In genomic region chr1:205983925-205984725, GRCh38 we compare ENCODE assay signal across 1 cellular context.
TF ChIP-seq lines count a peak whose summit lies in the region.

No MANE protein-coding gene starts in this region.

TF ChIP-seq in HepG2, 621 proteins besides CTCF, POLR2A, EP300 and RAD21 (continued from another document and continues in another):
- TF ChIP-seq SOX6 (IDR thresholded peaks at IDR 0.05) = no peak
- TF ChIP-seq SOX6 (CRISPR knock-in tag; IDR thresholded peaks at IDR 0.05) = peak; percentile 53
- TF ChIP-seq ZNF501 (CRISPR knock-in tag; IDR thresholded peaks at IDR 0.05) = 0 out of 2 replicates have a peak, but pooled peaks have one; percentile 60
- no peak for TF ChIP-seq ZFP36 (IDR thresholded peaks at IDR 0.05; ENCODE audit: borderline replicate concordance, low read depth, low read length, partially characterized antibody)
- no peak for TF ChIP-seq ATRX (CRISPR knock-in tag; IDR thresholded peaks at IDR 0.05; ENCODE audit: borderline replicate concordance)
- TF ChIP-seq, protein P1, sequence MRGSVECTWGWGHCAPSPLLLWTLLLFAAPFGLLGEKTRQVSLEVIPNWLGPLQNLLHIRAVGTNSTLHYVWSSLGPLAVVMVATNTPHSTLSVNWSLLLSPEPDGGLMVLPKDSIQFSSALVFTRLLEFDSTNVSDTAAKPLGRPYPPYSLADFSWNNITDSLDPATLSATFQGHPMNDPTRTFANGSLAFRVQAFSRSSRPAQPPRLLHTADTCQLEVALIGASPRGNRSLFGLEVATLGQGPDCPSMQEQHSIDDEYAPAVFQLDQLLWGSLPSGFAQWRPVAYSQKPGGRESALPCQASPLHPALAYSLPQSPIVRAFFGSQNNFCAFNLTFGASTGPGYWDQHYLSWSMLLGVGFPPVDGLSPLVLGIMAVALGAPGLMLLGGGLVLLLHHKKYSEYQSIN (CRISPR knock-in tag; IDR thresholded peaks at IDR 0.05; ENCODE audit: borderline replicate concordance) = no peak
- no peak for TF ChIP-seq ZFP36L2 (CRISPR knock-in tag; IDR thresholded peaks at IDR 0.05)
- no peak for TF ChIP-seq ZNF530 (CRISPR knock-in tag; IDR thresholded peaks at IDR 0.05; ENCODE audit: low read depth)
- TF ChIP-seq MBNL3 (CRISPR knock-in tag; conservative IDR thresholded peaks at IDR 0.05) = no peak
- 0 out of 2 replicates have a peak, but pooled peaks have one; percentile 19 for TF ChIP-seq KAT8 (CRISPR knock-in tag; IDR thresholded peaks at IDR 0.05)
- TF ChIP-seq ZNF547 (CRISPR knock-in tag; IDR thresholded peaks at IDR 0.05) = 0 out of 2 replicates have a peak, but pooled peaks have one; percentile 41
- no peak for TF ChIP-seq ZMAT3 (CRISPR knock-in tag; conservative IDR thresholded peaks at IDR 0.05)
- TF ChIP-seq ZNF564 (CRISPR knock-in tag; IDR thresholded peaks at IDR 0.05) = no peak
- no peak for TF ChIP-seq ZSCAN20 (CRISPR knock-in tag; IDR thresholded peaks at IDR 0.05; ENCODE audit: borderline replicate concordance)
- TF ChIP-seq KDM3A (CRISPR knock-in tag; IDR thresholded peaks at IDR 0.05; ENCODE audit: low read depth) = 0 out of 2 replicates have a peak, but pooled peaks have one; percentile 27
- no peak for TF ChIP-seq ZNF629 (CRISPR knock-in tag; conservative IDR thresholded peaks at IDR 0.05)
- TF ChIP-seq, protein P2, sequence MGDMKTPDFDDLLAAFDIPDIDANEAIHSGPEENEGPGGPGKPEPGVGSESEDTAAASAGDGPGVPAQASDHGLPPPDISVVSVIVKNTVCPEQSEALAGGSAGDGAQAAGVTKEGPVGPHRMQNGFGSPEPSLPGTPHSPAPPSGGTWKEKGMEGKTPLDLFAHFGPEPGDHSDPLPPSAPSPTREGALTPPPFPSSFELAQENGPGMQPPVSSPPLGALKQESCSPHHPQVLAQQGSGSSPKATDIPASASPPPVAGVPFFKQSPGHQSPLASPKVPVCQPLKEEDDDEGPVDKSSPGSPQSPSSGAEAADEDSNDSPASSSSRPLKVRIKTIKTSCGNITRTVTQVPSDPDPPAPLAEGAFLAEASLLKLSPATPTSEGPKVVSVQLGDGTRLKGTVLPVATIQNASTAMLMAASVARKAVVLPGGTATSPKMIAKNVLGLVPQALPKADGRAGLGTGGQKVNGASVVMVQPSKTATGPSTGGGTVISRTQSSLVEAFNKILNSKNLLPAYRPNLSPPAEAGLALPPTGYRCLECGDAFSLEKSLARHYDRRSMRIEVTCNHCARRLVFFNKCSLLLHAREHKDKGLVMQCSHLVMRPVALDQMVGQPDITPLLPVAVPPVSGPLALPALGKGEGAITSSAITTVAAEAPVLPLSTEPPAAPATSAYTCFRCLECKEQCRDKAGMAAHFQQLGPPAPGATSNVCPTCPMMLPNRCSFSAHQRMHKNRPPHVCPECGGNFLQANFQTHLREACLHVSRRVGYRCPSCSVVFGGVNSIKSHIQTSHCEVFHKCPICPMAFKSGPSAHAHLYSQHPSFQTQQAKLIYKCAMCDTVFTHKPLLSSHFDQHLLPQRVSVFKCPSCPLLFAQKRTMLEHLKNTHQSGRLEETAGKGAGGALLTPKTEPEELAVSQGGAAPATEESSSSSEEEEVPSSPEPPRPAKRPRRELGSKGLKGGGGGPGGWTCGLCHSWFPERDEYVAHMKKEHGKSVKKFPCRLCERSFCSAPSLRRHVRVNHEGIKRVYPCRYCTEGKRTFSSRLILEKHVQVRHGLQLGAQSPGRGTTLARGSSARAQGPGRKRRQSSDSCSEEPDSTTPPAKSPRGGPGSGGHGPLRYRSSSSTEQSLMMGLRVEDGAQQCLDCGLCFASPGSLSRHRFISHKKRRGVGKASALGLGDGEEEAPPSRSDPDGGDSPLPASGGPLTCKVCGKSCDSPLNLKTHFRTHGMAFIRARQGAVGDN (CRISPR knock-in tag; IDR thresholded peaks at IDR 0.05) = peak; percentile 49
- TF ChIP-seq ZFP62 (CRISPR knock-in tag; IDR thresholded peaks at IDR 0.05) = no peak
- TF ChIP-seq ZKSCAN8 (CRISPR knock-in tag; IDR thresholded peaks at IDR 0.05; ENCODE audit: borderline replicate concordance) = no peak
- TF ChIP-seq, protein P3, sequence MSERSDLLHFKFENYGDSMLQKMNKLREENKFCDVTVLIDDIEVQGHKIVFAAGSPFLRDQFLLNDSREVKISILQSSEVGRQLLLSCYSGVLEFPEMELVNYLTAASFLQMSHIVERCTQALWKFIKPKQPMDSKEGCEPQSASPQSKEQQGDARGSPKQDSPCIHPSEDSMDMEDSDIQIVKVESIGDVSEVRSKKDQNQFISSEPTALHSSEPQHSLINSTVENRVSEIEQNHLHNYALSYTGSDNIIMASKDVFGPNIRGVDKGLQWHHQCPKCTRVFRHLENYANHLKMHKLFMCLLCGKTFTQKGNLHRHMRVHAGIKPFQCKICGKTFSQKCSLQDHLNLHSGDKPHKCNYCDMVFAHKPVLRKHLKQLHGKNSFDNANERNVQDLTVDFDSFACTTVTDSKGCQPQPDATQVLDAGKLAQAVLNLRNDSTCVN (CRISPR knock-in tag; IDR thresholded peaks at IDR 0.05; ENCODE audit: borderline replicate concordance) = peak; percentile 43; the same call in 1 of the 2 replicates
- TF ChIP-seq, protein P4, sequence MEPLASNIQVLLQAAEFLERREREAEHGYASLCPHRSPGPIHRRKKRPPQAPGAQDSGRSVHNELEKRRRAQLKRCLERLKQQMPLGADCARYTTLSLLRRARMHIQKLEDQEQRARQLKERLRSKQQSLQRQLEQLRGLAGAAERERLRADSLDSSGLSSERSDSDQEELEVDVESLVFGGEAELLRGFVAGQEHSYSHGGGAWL (CRISPR knock-in tag; IDR thresholded peaks at IDR 0.05) = no peak
- TF ChIP-seq ZNF724P (CRISPR knock-in tag; IDR thresholded peaks at IDR 0.05; ENCODE audit: borderline replicate concordance) = no peak
- TF ChIP-seq HCFC1 (IDR thresholded peaks at IDR 0.05; ENCODE audit: low read depth, low read length) = no peak
- no peak for TF ChIP-seq PCBP1 (IDR thresholded peaks at IDR 0.05; ENCODE audit: borderline replicate concordance, low read depth, low read length)
- no peak for TF ChIP-seq MXD1 (CRISPR knock-in tag; IDR thresholded peaks at IDR 0.05)
- no peak for TF ChIP-seq FLYWCH1 (CRISPR knock-in tag; IDR thresholded peaks at IDR 0.05)
- no peak for TF ChIP-seq ZNF12 (CRISPR knock-in tag; IDR thresholded peaks at IDR 0.05)
- no peak for TF ChIP-seq ZNF101 (CRISPR knock-in tag; IDR thresholded peaks at IDR 0.05; ENCODE audit: borderline replicate concordance, low read depth)
- no peak for TF ChIP-seq ZNF503 (CRISPR knock-in tag; IDR thresholded peaks at IDR 0.05)
- TF ChIP-seq, protein P5, sequence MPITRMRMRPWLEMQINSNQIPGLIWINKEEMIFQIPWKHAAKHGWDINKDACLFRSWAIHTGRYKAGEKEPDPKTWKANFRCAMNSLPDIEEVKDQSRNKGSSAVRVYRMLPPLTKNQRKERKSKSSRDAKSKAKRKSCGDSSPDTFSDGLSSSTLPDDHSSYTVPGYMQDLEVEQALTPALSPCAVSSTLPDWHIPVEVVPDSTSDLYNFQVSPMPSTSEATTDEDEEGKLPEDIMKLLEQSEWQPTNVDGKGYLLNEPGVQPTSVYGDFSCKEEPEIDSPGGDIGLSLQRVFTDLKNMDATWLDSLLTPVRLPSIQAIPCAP (CRISPR knock-in tag; IDR thresholded peaks at IDR 0.05; ENCODE audit: low read depth) = no peak
- TF ChIP-seq ZBTB7A (CRISPR knock-in tag; IDR thresholded peaks at IDR 0.05) = no peak
- no peak for TF ChIP-seq PRPF4 (IDR thresholded peaks at IDR 0.05; ENCODE audit: low read depth, low read length, poor library complexity, severe bottlenecking)
- no peak for TF ChIP-seq ZNF337 (CRISPR knock-in tag; IDR thresholded peaks at IDR 0.05; ENCODE audit: borderline replicate concordance, low read depth)
- no peak for TF ChIP-seq ETV6 (CRISPR knock-in tag; conservative IDR thresholded peaks at IDR 0.05)
- no peak for TF ChIP-seq CAMTA2 (CRISPR knock-in tag; IDR thresholded peaks at IDR 0.05; ENCODE audit: borderline replicate concordance)
- TF ChIP-seq BRCA1 (CRISPR knock-in tag; IDR thresholded peaks at IDR 0.05) = no peak
- TF ChIP-seq, protein P6, sequence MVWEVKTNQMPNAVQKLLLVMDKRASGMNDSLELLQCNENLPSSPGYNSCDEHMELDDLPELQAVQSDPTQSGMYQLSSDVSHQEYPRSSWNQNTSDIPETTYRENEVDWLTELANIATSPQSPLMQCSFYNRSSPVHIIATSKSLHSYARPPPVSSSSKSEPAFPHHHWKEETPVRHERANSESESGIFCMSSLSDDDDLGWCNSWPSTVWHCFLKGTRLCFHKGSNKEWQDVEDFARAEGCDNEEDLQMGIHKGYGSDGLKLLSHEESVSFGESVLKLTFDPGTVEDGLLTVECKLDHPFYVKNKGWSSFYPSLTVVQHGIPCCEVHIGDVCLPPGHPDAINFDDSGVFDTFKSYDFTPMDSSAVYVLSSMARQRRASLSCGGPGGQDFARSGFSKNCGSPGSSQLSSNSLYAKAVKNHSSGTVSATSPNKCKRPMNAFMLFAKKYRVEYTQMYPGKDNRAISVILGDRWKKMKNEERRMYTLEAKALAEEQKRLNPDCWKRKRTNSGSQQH (CRISPR knock-in tag; IDR thresholded peaks at IDR 0.05; ENCODE audit: low read depth) = peak; percentile 62; the same call in 1 of the 2 replicates
- no peak for TF ChIP-seq ZNF264 (CRISPR knock-in tag; IDR thresholded peaks at IDR 0.05)
- TF ChIP-seq ZNF747 (CRISPR knock-in tag; IDR thresholded peaks at IDR 0.05; ENCODE audit: borderline replicate concordance) = no peak
- no peak for TF ChIP-seq HHEX (CRISPR knock-in tag; IDR thresholded peaks at IDR 0.05)
- TF ChIP-seq SOX5 (CRISPR knock-in tag; IDR thresholded peaks at IDR 0.05; ENCODE audit: borderline replicate concordance) = 0 out of 2 replicates have a peak, but pooled peaks have one; percentile 28
- no peak for TF ChIP-seq ZNF644 (CRISPR knock-in tag; IDR thresholded peaks at IDR 0.05; ENCODE audit: low read depth)
- TF ChIP-seq, protein P7, sequence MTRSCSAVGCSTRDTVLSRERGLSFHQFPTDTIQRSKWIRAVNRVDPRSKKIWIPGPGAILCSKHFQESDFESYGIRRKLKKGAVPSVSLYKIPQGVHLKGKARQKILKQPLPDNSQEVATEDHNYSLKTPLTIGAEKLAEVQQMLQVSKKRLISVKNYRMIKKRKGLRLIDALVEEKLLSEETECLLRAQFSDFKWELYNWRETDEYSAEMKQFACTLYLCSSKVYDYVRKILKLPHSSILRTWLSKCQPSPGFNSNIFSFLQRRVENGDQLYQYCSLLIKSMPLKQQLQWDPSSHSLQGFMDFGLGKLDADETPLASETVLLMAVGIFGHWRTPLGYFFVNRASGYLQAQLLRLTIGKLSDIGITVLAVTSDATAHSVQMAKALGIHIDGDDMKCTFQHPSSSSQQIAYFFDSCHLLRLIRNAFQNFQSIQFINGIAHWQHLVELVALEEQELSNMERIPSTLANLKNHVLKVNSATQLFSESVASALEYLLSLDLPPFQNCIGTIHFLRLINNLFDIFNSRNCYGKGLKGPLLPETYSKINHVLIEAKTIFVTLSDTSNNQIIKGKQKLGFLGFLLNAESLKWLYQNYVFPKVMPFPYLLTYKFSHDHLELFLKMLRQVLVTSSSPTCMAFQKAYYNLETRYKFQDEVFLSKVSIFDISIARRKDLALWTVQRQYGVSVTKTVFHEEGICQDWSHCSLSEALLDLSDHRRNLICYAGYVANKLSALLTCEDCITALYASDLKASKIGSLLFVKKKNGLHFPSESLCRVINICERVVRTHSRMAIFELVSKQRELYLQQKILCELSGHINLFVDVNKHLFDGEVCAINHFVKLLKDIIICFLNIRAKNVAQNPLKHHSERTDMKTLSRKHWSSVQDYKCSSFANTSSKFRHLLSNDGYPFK (CRISPR knock-in tag; IDR thresholded peaks at IDR 0.05; ENCODE audit: borderline replicate concordance) = peak; percentile 25; the same call in 1 of the 2 replicates
- TF ChIP-seq, protein P8, sequence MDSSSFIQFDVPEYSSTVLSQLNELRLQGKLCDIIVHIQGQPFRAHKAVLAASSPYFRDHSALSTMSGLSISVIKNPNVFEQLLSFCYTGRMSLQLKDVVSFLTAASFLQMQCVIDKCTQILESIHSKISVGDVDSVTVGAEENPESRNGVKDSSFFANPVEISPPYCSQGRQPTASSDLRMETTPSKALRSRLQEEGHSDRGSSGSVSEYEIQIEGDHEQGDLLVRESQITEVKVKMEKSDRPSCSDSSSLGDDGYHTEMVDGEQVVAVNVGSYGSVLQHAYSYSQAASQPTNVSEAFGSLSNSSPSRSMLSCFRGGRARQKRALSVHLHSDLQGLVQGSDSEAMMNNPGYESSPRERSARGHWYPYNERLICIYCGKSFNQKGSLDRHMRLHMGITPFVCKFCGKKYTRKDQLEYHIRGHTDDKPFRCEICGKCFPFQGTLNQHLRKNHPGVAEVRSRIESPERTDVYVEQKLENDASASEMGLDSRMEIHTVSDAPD (CRISPR knock-in tag; IDR thresholded peaks at IDR 0.05) = no peak
- TF ChIP-seq TCF7 (IDR thresholded peaks at IDR 0.05; ENCODE audit: low read depth) = no peak
- TF ChIP-seq TBP (CRISPR knock-in tag; IDR thresholded peaks at IDR 0.05) = 0 out of 2 replicates have a peak, but pooled peaks have one; percentile 23
- no peak for TF ChIP-seq RAD51 (IDR thresholded peaks at IDR 0.05; ENCODE audit: borderline replicate concordance)
- TF ChIP-seq SAP130 (CRISPR knock-in tag; IDR thresholded peaks at IDR 0.05; ENCODE audit: low read depth) = peak; percentile 48; the same call in 1 of the 2 replicates
- 0 out of 2 replicates have a peak, but pooled peaks have one; percentile 46 for TF ChIP-seq BORCS8-MEF2B (CRISPR knock-in tag; IDR thresholded peaks at IDR 0.05)
- peak; percentile 42; the same call in 1 of the 2 replicates for TF ChIP-seq RARA (CRISPR knock-in tag; IDR thresholded peaks at IDR 0.05)
- TF ChIP-seq DNMT3B (CRISPR knock-in tag; conservative IDR thresholded peaks at IDR 0.05) = no peak
- TF ChIP-seq SYNCRIP (IDR thresholded peaks at IDR 0.05; ENCODE audit: insufficient read depth, low read depth, low read length) = no peak
- peak; percentile 13; the same call in 1 of the 2 replicates for TF ChIP-seq ZNF619 (CRISPR knock-in tag; IDR thresholded peaks at IDR 0.05)
- TF ChIP-seq SMYD3 (CRISPR knock-in tag; IDR thresholded peaks at IDR 0.05) = no peak
- no peak for TF ChIP-seq PAWR (CRISPR knock-in tag; IDR thresholded peaks at IDR 0.05; ENCODE audit: borderline replicate concordance)
